ENCODE assay signal across 32 cellular contexts in the genomic region with DNA sequence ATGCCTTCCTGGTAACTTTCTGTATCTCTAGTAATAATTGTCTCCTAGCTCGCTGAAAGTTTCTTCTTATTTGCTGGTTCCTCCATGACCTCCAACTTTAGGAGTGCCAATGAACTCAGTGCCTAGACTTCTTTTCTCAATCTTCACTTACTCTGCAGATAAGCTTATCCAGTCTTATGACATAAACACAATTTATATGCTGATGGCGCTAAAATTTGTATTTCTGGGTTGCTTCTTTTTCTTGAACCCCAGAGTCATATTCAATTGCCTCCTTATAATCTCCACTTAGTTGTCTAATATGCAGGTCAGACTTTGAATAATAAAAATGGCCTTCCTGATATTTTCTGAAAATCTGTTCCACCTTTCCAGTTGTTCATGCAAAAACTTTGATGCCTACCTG.
DNase-seq lines count a peak whose midpoint lies in the region; ATAC-seq, FAIRE-seq and TF ChIP-seq lines count a peak whose summit lies in the region.
"Had no signal": no experiment of that assay in that cellular context is flagged by ENCODE, and none has a peak within 500 bp of the region (broad histone marks: within the 10 kb centered on the region; RNA-seq: fewer than 3 reads in every experiment).

No MANE protein-coding gene starts in this region.

- DNase-seq in HepG2 (ENCODE audit: low spot score) (no peak), right lobe of liver (no peak), A549 (ENCODE audit: low read depth in 1 of 2, low spot score in 1 of 2) (no peak), K562 (ENCODE audit: extremely low read depth in 1 of 4, low spot score in 3 of 4) (no peak), CD1c-positive myeloid dendritic cell (ENCODE audit: extremely low spot score) (no peak)
- DNase-seq: 8988T; ACHN; AML-193; BE2C; C1 segment of cervical spinal cord; Caco-2; Calu3; CD4-positive, alpha-beta memory T cell; CD4-positive, alpha-beta T cell; CD4-positive, CD25-positive, alpha-beta regulatory T cell; CD8-positive, alpha-beta memory T cell; CD8-positive, alpha-beta T cell; COR-L47; DMS 273 treated with DMSO at 0.1 percent for 48 hours; DMS153; DMS53; DMS79; DMS79 treated with DMSO at 0.1 percent for 48 hours; DND-41; EL had no signal

- WGBS in HepG2 (ENCODE audit: low lambda C conversion rate) = under 1% methylated on average over 2 of the region's 2 CpGs
- WGBS in right lobe of liver (ENCODE audit: insufficient coverage, low coverage, low lambda C conversion rate, missing lambda C conversion rate) = 70% methylated on average over 2 of the region's 2 CpGs
- WGBS in A549 (ENCODE audit: missing lambda C conversion rate) = 7% methylated on average over 2 of the region's 2 CpGs
- WGBS in K562 (ENCODE audit: insufficient coverage, low coverage, missing lambda C conversion rate) = 0% methylated on average over 2 of the region's 2 CpGs

- intact Hi-C loops in HepG2 (cut with micrococcal nuclease; ENCODE audit: unreplicated experiment) = no loop called here
- intact Hi-C loops in right lobe of liver (cut with DNase I) = no loop called here
- intact Hi-C loops in K562 (cut with micrococcal nuclease) = no loop called here

- H2AFZ ChIP-seq in HepG2 (ENCODE audit: low read length) (no peak overlapping the region), K562 (ENCODE audit: low read depth, low read length) (no peak overlapping the region)

- in situ Hi-C loops in HepG2 (cut with HindIII; ENCODE audit: extremely low pct_ligation_motif_present, low pct_unique_long_range_greater_than_20kb) (loop anchor here (25.0 kb wide), 1 partner anchor 1166 kb away; no protein-coding TSS in a partner anchor), K562 (cut with MboI) (loop anchor here (25.0 kb wide), 1 partner anchor 1516 kb away; no protein-coding TSS in a partner anchor)

- POLR2A ChIA-PET in HepG2 (lab: Yijun Ruan, JAX) = no interaction called here
- POLR2A ChIA-PET in A549 (lab: Yijun Ruan, JAX) = no interaction called here
- POLR2A ChIA-PET in K562 (lab: Yijun Ruan, JAX) = interaction anchor here (0.6 kb wide), 1 partner anchor 521 kb away, joined by 3 read pairs; no protein-coding TSS in a partner anchor

- TF ChIP-seq RAD21 in HepG2 (CRISPR knock-in tag; IDR thresholded peaks at IDR 0.05) = no peak
- TF ChIP-seq RAD21 in A549 (conservative IDR thresholded peaks at IDR 0.05 in 1 of 2, IDR thresholded peaks at IDR 0.05 in 1 of 2) = no peak
- TF ChIP-seq RAD21 in K562 (CRISPR knock-in tag; conservative IDR thresholded peaks at IDR 0.05 in 1 of 2, IDR thresholded peaks at IDR 0.05 in 1 of 2) = no peak

- TF ChIP-seq POLR2A in HepG2 (IDR thresholded peaks at IDR 0.05; ENCODE audit: insufficient read depth in 1 of 2, low read depth in 2 of 2, low read length in 2 of 2) (no peak), right lobe of liver (IDR thresholded peaks at IDR 0.05) (no peak), A549 (IDR thresholded peaks at IDR 0.05; ENCODE audit: low read length) (no peak), K562 (conservative IDR thresholded peaks at IDR 0.05) (no peak), GM18505 (IDR thresholded peaks at IDR 0.05; ENCODE audit: borderline replicate concordance, extremely low read depth, insufficient read depth, insufficient read length) (no peak)

- no peaks in the 10 kb centered on the region for H3K79me2 ChIP-seq in HepG2 (ENCODE audit: insufficient read depth, low read length)
- H3K79me2 ChIP-seq in K562 (ENCODE audit: control insufficient read depth, insufficient read depth, low read length) = no peaks in the 10 kb centered on the region

- no peak overlapping the region for H3K27ac ChIP-seq in HepG2 (ENCODE audit: extremely low read length, insufficient read depth, low read length)
- no peak overlapping the region for H3K27ac ChIP-seq in right lobe of liver
- H3K27ac ChIP-seq in A549 = no peak overlapping the region
- no peak overlapping the region for H3K27ac ChIP-seq in K562 (ENCODE audit: extremely low read depth, low read depth, low read length)
- H3K27ac ChIP-seq: 22Rv1; BLaER1; BLaER1 treated with 17β-estradiol and CSF1 and Interleukin-3, amounts not matched to agents 10 nM and 100 nM; C4-2B had no signal

- no peak for FAIRE-seq in HepG2 (lab: Jason Lieb, UNC)
- no peak for FAIRE-seq in A549 (lab: Jason Lieb, UNC)
- no peak for FAIRE-seq in K562 (lab: Jason Lieb, UNC)
- FAIRE-seq: A204.1, D721Med had no signal

- TF ChIP-seq CTCF in HepG2 (CRISPR knock-in tag; IDR thresholded peaks at IDR 0.05) (no peak), right lobe of liver (IDR thresholded peaks at IDR 0.05) (no peak), A549 (IDR thresholded peaks at IDR 0.05) (no peak), K562 (IDR thresholded peaks at IDR 0.05 in 2 of 3, conservative IDR thresholded peaks at IDR 0.05 in 1 of 3; ENCODE audit: insufficient read depth in 2 of 3, low read depth in 1 of 3, low read length in 3 of 3) (no peak)

- BruUV-seq in HepG2 (replicated peaks; lab: Mats Ljungman, UMichigan) (no TSS peak), K562 (replicated peaks; lab: Mats Ljungman, UMichigan) (no TSS peak)

- no peak overlapping the region for H3K9ac ChIP-seq in HepG2 (ENCODE audit: insufficient read depth, low read depth, low read length)
- H3K9ac ChIP-seq in K562 (ENCODE audit: insufficient read depth in 1 of 2, low read depth in 2 of 2, low read length in 2 of 2) = no peak overlapping the region
- H3K9ac ChIP-seq: BLaER1; BLaER1 treated with 17β-estradiol and CSF1 and Interleukin-3, amounts not matched to agents 10 nM and 100 nM had no signal

- ATAC-seq in HepG2 (no peak), right lobe of liver (no peak), A549 (no peak), K562 (no peak), GM18505 (IDR thresholded peaks at IDR 0.05; ENCODE audit: unreplicated experiment) (no peak)
- ATAC-seq: CD8-positive, alpha-beta T cell had no signal

- H4K20me1 ChIP-seq in HepG2 (ENCODE audit: insufficient read depth, low read length) (no peaks in the 10 kb centered on the region), K562 (replicated peaks; ENCODE audit: control insufficient read depth, insufficient read depth, low read length) (no peaks in the 10 kb centered on the region)
- H4K20me1 ChIP-seq: BLaER1; BLaER1 treated with 17β-estradiol and CSF1 and Interleukin-3, amounts not matched to agents 10 nM and 100 nM had no signal

- H3K4me1 ChIP-seq in HepG2 (ENCODE audit: insufficient read depth, low read length) = no peaks in the 10 kb centered on the region
- H3K4me1 ChIP-seq in right lobe of liver = no peaks in the 10 kb centered on the region
- H3K4me1 ChIP-seq in A549 = no peaks in the 10 kb centered on the region
- H3K4me1 ChIP-seq in K562 (replicated peaks in 1 of 2; ENCODE audit: control insufficient read depth in 2 of 2, insufficient read depth in 2 of 2, low read length in 2 of 2) = no peaks in the 10 kb centered on the region
- H3K4me1 ChIP-seq: BE2C; BLaER1; BLaER1 treated with 17β-estradiol and CSF1 and Interleukin-3, amounts not matched to agents 10 nM and 100 nM had no signal

- H3K36me3 ChIP-seq in HepG2 (replicated peaks in 1 of 2; ENCODE audit: control insufficient read depth in 1 of 2, insufficient read depth in 2 of 2, low read length in 2 of 2) = no peaks in the 10 kb centered on the region
- H3K36me3 ChIP-seq in right lobe of liver = no peaks in the 10 kb centered on the region
- H3K36me3 ChIP-seq in K562 (ENCODE audit: control insufficient read depth, insufficient read depth, low read length) = no peaks in the 10 kb centered on the region
- H3K36me3 ChIP-seq: BE2C; BLaER1; BLaER1 treated with 17β-estradiol and CSF1 and Interleukin-3, amounts not matched to agents 10 nM and 100 nM had no signal

- H3K4me2 ChIP-seq in HepG2 (ENCODE audit: low read depth, low read length) (no peak overlapping the region), A549 (no peak overlapping the region), K562 (ENCODE audit: insufficient read depth, low read length) (no peak overlapping the region)
- H3K4me2 ChIP-seq: BLaER1; BLaER1 treated with 17β-estradiol and CSF1 and Interleukin-3, amounts not matched to agents 10 nM and 100 nM had no signal

- H3K9me3 ChIP-seq in HepG2 (ENCODE audit: low read length) (no peaks in the 10 kb centered on the region), right lobe of liver (no peaks in the 10 kb centered on the region), A549 (no peaks in the 10 kb centered on the region), K562 (replicated peaks; ENCODE audit: control insufficient read depth, insufficient read depth, low read depth, low read length) (no peaks in the 10 kb centered on the region)
- H3K9me3 ChIP-seq: BE2C; BLaER1; BLaER1 treated with 17β-estradiol and CSF1 and Interleukin-3, amounts not matched to agents 10 nM and 100 nM; Caco-2 had no signal

- no peaks in the 10 kb centered on the region for H3K9me1 ChIP-seq in K562 (ENCODE audit: control insufficient read depth, insufficient read depth, low read length)

- no peaks in the 10 kb centered on the region for H3K27me3 ChIP-seq in HepG2 (ENCODE audit: control insufficient read depth in 1 of 2, insufficient read depth in 2 of 2, low read length in 2 of 2)
- H3K27me3 ChIP-seq in right lobe of liver = no peaks in the 10 kb centered on the region
- no peaks in the 10 kb centered on the region for H3K27me3 ChIP-seq in K562 (ENCODE audit: control insufficient read depth in 2 of 2, insufficient read depth in 2 of 2, low read length in 2 of 2)
- H3K27me3 ChIP-seq: BE2C; BLaER1; BLaER1 treated with 17β-estradiol and CSF1 and Interleukin-3, amounts not matched to agents 10 nM and 100 nM had no signal

- H3K4me3 ChIP-seq in HepG2 (replicated peaks in 1 of 3; ENCODE audit: insufficient read depth in 1 of 3, low read depth in 2 of 3, low read length in 3 of 3) = no peak overlapping the region
- H3K4me3 ChIP-seq in right lobe of liver = no peak overlapping the region
- no peak overlapping the region for H3K4me3 ChIP-seq in A549
- H3K4me3 ChIP-seq in K562 = no peak overlapping the region
- H3K4me3 ChIP-seq: BLaER1; BLaER1 treated with 17β-estradiol and CSF1 and Interleukin-3, amounts not matched to agents 10 nM and 100 nM had no signal

- TF ChIP-seq EP300 in HepG2 (IDR thresholded peaks at IDR 0.05; ENCODE audit: low read depth in 2 of 2, low read length in 2 of 2) (no peak), HepG2 (CRISPR knock-in tag; IDR thresholded peaks at IDR 0.05; ENCODE audit: borderline replicate concordance) (no peak), A549 (IDR thresholded peaks at IDR 0.05) (no peak), K562 (IDR thresholded peaks at IDR 0.05; ENCODE audit: low read length) (no peak)

- CTCF ChIA-PET in HepG2 (lab: Yijun Ruan, JAX; ENCODE audit: low intra/inter-chr PET ratio, low total read pairs) = no interaction called here
- CTCF ChIA-PET in A549 (lab: Yijun Ruan, JAX) = no interaction called here
- CTCF ChIA-PET in K562 (lab: Yijun Ruan, JAX; ENCODE audit: low intra/inter-chr PET ratio) = no interaction called here

TF ChIP-seq in HepG2, 621 proteins besides CTCF, POLR2A, EP300 and RAD21 (continues in another document):
- TF ChIP-seq ZNF292 (CRISPR knock-in tag; IDR thresholded peaks at IDR 0.05; ENCODE audit: borderline replicate concordance, low read depth) = no peak

Comparison
In these comparisons a context has a peak if more than half of its experiments do, and no peak if none do; other contexts are left out.
1. Of the 241 proteins assayed by ChIP-seq in both HepG2 and K562: peak only in HepG2: MAFF and MAFK; only in K562: none; in both: none; in neither: 239.